ENCODE assay signal across 14 cellular contexts in the genomic region with DNA sequence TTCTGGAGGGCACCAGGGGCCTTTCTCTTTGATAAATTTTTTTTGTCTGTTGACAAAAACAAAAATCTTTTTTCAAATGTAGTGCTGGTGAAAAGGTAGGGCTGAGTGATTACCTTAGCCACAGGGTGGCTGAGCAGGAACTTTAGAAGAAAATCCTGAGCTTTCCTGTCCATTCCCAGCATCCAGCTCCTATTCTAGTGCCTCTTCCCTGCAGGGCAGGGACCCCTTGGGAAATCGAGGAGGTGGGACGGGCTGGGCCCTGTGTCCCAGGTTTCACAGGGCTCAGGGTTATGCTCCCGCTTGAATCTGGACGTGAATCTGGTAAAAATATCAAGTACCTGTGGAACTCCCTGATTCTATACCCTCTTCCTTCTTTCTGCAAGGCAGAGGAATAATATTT.
"Had no signal": no experiment of that assay in that cellular context is flagged by ENCODE, and none has a peak within 500 bp of the region (broad histone marks: within the 10 kb centered on the region; RNA-seq: fewer than 3 reads in every experiment).

No MANE protein-coding gene starts in this region.

- H3K4me3 ChIP-seq: body of pancreas, right atrium auricular region, thyroid gland had no signal

- H3K27me3 Mint-ChIP-seq: activated naive CD4-positive, alpha-beta T cell treated with anti-CD3 and anti-CD28 coated beads, Interleukin-2, amount 50 U/mL, for 24 hours; stimulated activated naive B cell treated with anti-CD40 and anti-IgM and Interleukin-4, amounts not matched to agents 10 μg/mL and 1 μg/mL and 100 μg/mL, for 72 hours had no signal

- H3K9me3 Mint-ChIP-seq: activated naive CD4-positive, alpha-beta T cell treated with anti-CD3 and anti-CD28 coated beads, Interleukin-2, amount 50 U/mL, for 24 hours; stimulated activated naive B cell treated with anti-CD40 and anti-IgM and Interleukin-4, amounts not matched to agents 10 μg/mL and 1 μg/mL and 100 μg/mL, for 72 hours had no signal

- H3K4me1 ChIP-seq: body of pancreas, right atrium auricular region had no signal

- H3K4me3 Mint-ChIP-seq: activated naive CD4-positive, alpha-beta T cell treated with anti-CD3 and anti-CD28 coated beads, Interleukin-2, amount 50 U/mL, for 24 hours; stimulated activated naive B cell treated with anti-CD40 and anti-IgM and Interleukin-4, amounts not matched to agents 10 μg/mL and 1 μg/mL and 100 μg/mL, for 72 hours had no signal

- DNase-seq: activated CD4-positive, alpha-beta T cell treated with anti-CD3 and anti-CD28 coated beads, Interleukin-2, amount 50 U/mL, for 1 hour; amniotic stem cell; body of pancreas; caudate nucleus; hippocampal formation; left cardiac atrium; midbrain; nucleus accumbens; stimulated activated CD4-positive, alpha-beta T cell treated with anti-CD3 and anti-CD28 coated beads, Interleukin-4, amount 100 ng/mL, for 1 hour; stimulated activated naive B cell treated with anti-CD40 and anti-IgM and Interleukin-4, amounts not matched to agents 10 μg/mL and 1 μg/mL and 100 μg/mL, for 72 hours; thyroid gland had no signal

- H3K27me3 ChIP-seq: body of pancreas, right atrium auricular region, thyroid gland had no signal

- ATAC-seq: body of pancreas; esophagus mucosa; left cardiac atrium; stimulated activated naive B cell treated with anti-CD40 and anti-IgM and Interleukin-4, amounts not matched to agents 10 μg/mL and 1 μg/mL and 100 μg/mL, for 72 hours had no signal

- H3K9me3 ChIP-seq: body of pancreas, right atrium auricular region, thyroid gland had no signal

- H3K27ac ChIP-seq: body of pancreas, right atrium auricular region, thyroid gland had no signal
